Comparison of ENCODE assay signal across 8 cellular contexts in genomic region chr10:25017661-25018060, GRCh38. TPM values are rescaled to one million over a fixed set of nuclear protein-coding genes. Genes with fewer than 3 reads are reported as not detected.
DNase-seq lines count a peak whose midpoint lies in the region; ATAC-seq and TF ChIP-seq lines count a peak whose summit lies in the region.

No MANE protein-coding gene starts in this region.

- no peak for DNase-seq in Jurkat, Clone E6-1 (ENCODE audit: low read depth, low spot score)
- no peak for DNase-seq in caudate nucleus (lab: John Stamatoyannopoulos, UW)
- peak in 1 of 10 donors; percentile 2 for DNase-seq in naive thymus-derived CD8-positive, alpha-beta T cell
- DNase-seq in KG1 (lab: John Stamatoyannopoulos, UW): no peak
- DNase-seq in cortex of kidney (lab: John Stamatoyannopoulos, UW): no peak
- DNase-seq in left lobe of liver (ENCODE audit: low spot score): no peak

- peaks cover 0 to 6% (median 0%) of the 10 kb centered on the region in 5 donors for H3K27me3 Mint-ChIP-seq in naive thymus-derived CD8-positive, alpha-beta T cell

- H3K27ac ChIP-seq in C4-2B (peak overlapping the region; percentile 87; the same call in 1 of the 2 replicates), caudate nucleus (ENCODE audit: low read depth, low read length) (peak overlapping the region; percentile 91)

- peaks cover 14 to 38% (median 27%) of the 10 kb centered on the region in 4 donors for H3K4me1 Mint-ChIP-seq in naive thymus-derived CD8-positive, alpha-beta T cell

- H3K4me3 ChIP-seq in Jurkat, Clone E6-1 (ENCODE audit: low read length): peak overlapping the region; percentile 74

- H3K36me3 Mint-ChIP-seq in naive thymus-derived CD8-positive, alpha-beta T cell: peaks cover 0 to 4% (median 0%) of the 10 kb centered on the region in 3 donors

- TF ChIP-seq CTCF in C4-2B (conservative IDR thresholded peaks at IDR 0.05): no peak

- peak overlapping the region; percentile 86 to 96 (median 94) for H3K4me3 Mint-ChIP-seq in naive thymus-derived CD8-positive, alpha-beta T cell

- peak overlapping the region; percentile 94 to 99 (median 98) for H3K27ac Mint-ChIP-seq in naive thymus-derived CD8-positive, alpha-beta T cell

- no peak for ATAC-seq in naive thymus-derived CD8-positive, alpha-beta T cell
- no peak for ATAC-seq in GM21717 (IDR thresholded peaks at IDR 0.05; ENCODE audit: unreplicated experiment)
- ATAC-seq in left lobe of liver: no peak

- POLR2A ChIA-PET in naive thymus-derived CD8-positive, alpha-beta T cell (lab: Charles Lee): interaction anchor here (1.9 kb wide), 1 partner anchor 294 kb away, joined by 8 read pairs; the partner anchor contains the start of gene ARHGAP21

- H3K9me3 Mint-ChIP-seq in naive thymus-derived CD8-positive, alpha-beta T cell: peaks cover 0 to 3% (median 0%) of the 10 kb centered on the region in 9 donors

RNA-seq across cellular contexts. Expression of gene THNSL1, which starts 1.2 kb away (rescaled TPM):
- 8.7 TPM for polyA plus RNA-seq in Jurkat, Clone E6-1 (2012; ENCODE audit: insufficient read depth, insufficient read length)
- total RNA-seq in naive thymus-derived CD8-positive, alpha-beta T cell: 1 to 10 TPM; 8.1 to 8.8 TPM
- 10 to 100 TPM in 1 of 3 donors, 1 to 10 TPM in 2; 5.4 to 12.2 (median 8.1) TPM for polyA plus RNA-seq in naive thymus-derived CD8-positive, alpha-beta T cell
- 9.2 TPM for total RNA-seq in left lobe of liver

RNA-seq across cellular contexts. Expression of gene ENKUR, which starts 1.7 kb away (rescaled TPM):
- polyA plus RNA-seq in Jurkat, Clone E6-1 (2012; ENCODE audit: insufficient read depth, insufficient read length): not detected
- total RNA-seq in naive thymus-derived CD8-positive, alpha-beta T cell: not detected
- polyA plus RNA-seq in naive thymus-derived CD8-positive, alpha-beta T cell: not detected
- 0.48 TPM for total RNA-seq in left lobe of liver
